28 cellular contexts compared by ENCODE assay signal in genomic region chr1:212507361-212507760, GRCh38.
"Had no signal": no experiment of that assay in that cellular context is flagged by ENCODE, and none has a peak within 500 bp of the region (broad histone marks: within the 10 kb centered on the region; RNA-seq: fewer than 3 reads in every experiment).

No MANE protein-coding gene starts in this region.

- H3K9me3 Mint-ChIP-seq: dendritic cell treated with granulocyte-macrophage colony-stimulating factor and Interleukin-4, amounts not matched to agents 40 ng/mL and 50 ng/mL, for 4 days; natural killer cell treated with Interleukin-12 subunit alpha and Interleukin-12 subunit beta and Interleukin-15 and Interleukin-18, amount 100 ng/mL, for 72 hours; T-helper 1 cell treated with Interleukin-12 subunit alpha and Interleukin-12 subunit beta and Interleukin-4 antibody, amounts not matched to agents 30 μg/mL and 1 μg/mL, for 36 hours had no signal

- H3K27ac ChIP-seq: epithelial cell of prostate, esophagus squamous epithelium, pancreas, psoas muscle, right atrium auricular region, testis, transverse colon, WERI-Rb-1 had no signal

- H3K4me1 ChIP-seq: esophagus squamous epithelium, pancreas, psoas muscle, right atrium auricular region, testis, transverse colon had no signal

- H3K27ac Mint-ChIP-seq: dendritic cell treated with granulocyte-macrophage colony-stimulating factor and Interleukin-4, amounts not matched to agents 40 ng/mL and 50 ng/mL, for 4 days; natural killer cell treated with Interleukin-12 subunit alpha and Interleukin-12 subunit beta and Interleukin-15 and Interleukin-18, amount 100 ng/mL, for 72 hours; T-helper 1 cell treated with Interleukin-12 subunit alpha and Interleukin-12 subunit beta and Interleukin-4 antibody, amounts not matched to agents 30 μg/mL and 1 μg/mL, for 36 hours had no signal

- H3K27me3 ChIP-seq: pancreas, right atrium auricular region, testis had no signal

- H3K4me3 ChIP-seq: esophagus squamous epithelium, mucosa of descending colon, pancreas, psoas muscle, right atrium auricular region, smooth muscle cell, testis, transverse colon had no signal

- H3K36me3 Mint-ChIP-seq: natural killer cell treated with Interleukin-12 subunit alpha and Interleukin-12 subunit beta and Interleukin-15 and Interleukin-18, amount 100 ng/mL, for 72 hours had no signal

- ATAC-seq: activated CD4-positive, CD25-positive, alpha-beta regulatory T cell treated with anti-CD3 and anti-CD28 coated beads, Interleukin-2, amount 50 U/mL, for 24 hours; left colon; mucosa of descending colon; natural killer cell treated with Interleukin-12 subunit alpha and Interleukin-12 subunit beta and Interleukin-15 and Interleukin-18, amount 100 ng/mL, for 72 hours; pancreas; psoas muscle had no signal

- H3K4me2 ChIP-seq: smooth muscle cell had no signal

- H3K4me3 Mint-ChIP-seq: dendritic cell treated with granulocyte-macrophage colony-stimulating factor and Interleukin-4, amounts not matched to agents 40 ng/mL and 50 ng/mL, for 4 days; natural killer cell treated with Interleukin-12 subunit alpha and Interleukin-12 subunit beta and Interleukin-15 and Interleukin-18, amount 100 ng/mL, for 72 hours; T-helper 1 cell treated with Interleukin-12 subunit alpha and Interleukin-12 subunit beta and Interleukin-4 antibody, amounts not matched to agents 30 μg/mL and 1 μg/mL, for 36 hours had no signal

- H3K36me3 ChIP-seq: esophagus squamous epithelium, pancreas, right atrium auricular region, transverse colon, WERI-Rb-1 had no signal

- H3K9me3 ChIP-seq: esophagus squamous epithelium, mucosa of descending colon, pancreas, psoas muscle, right atrium auricular region, testis, transverse colon had no signal

- DNase-seq: activated CD4-positive, alpha-beta T cell treated with anti-CD3 and anti-CD28 coated beads for 48 hours; activated CD4-positive, alpha-beta T cell treated with anti-CD3 and anti-CD28 coated beads, Interleukin-2, amount 50 U/mL, for 48 hours; activated CD8-positive, alpha-beta memory T cell treated with anti-CD3 and anti-CD28 coated beads for 24 hours; activated gamma-delta T cell; activated naive CD4-positive, alpha-beta T cell treated with anti-CD3 and anti-CD28 coated beads, Interleukin-2, amount 50 U/mL, for 16 hours; amniotic stem cell; central memory CD4-positive, alpha-beta T cell; effector CD4-positive, alpha-beta T cell; esophagus squamous epithelium; glutamatergic neuron; left colon; mucosa of descending colon; pancreas; psoas muscle; stimulated activated CD4-positive, alpha-beta T cell treated with anti-CD3 and anti-CD28 coated beads, Interleukin-1b, Interleukin-23, amount 100 ng/mL, for 48 hours; stimulated activated naive CD4-positive, alpha-beta T cell; SW 1271; T1000; testis; transverse colon; WERI-Rb-1 had no signal
